Comparison of ENCODE assay signal across 8 cellular contexts in the genomic region with DNA sequence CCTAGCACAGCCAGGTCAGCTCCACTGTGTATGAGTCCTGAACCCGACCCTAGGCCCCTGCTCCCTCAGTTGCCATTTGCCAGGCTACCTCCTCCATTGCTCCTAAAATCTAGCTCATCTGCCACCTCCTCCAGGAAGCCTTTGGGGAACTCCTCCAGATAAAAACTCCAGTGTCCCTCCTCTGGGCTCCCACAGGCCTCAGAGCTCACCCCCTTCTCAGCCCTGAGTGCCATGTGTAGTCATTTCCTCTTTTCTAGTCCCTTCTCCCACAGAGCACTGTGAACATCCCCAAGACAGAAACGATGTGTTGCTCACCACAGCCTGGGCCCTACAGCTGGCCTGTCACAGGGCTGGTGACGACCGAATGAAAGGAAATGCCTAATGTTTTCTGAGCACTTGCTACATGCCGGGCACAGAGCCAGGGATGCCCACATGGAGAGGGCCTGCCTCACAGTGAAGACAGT.
DNase-seq lines count a peak whose midpoint lies in the region; ATAC-seq and TF ChIP-seq lines count a peak whose summit lies in the region.

No MANE protein-coding gene starts in this region.

- H2BK12ac ChIP-seq in mesenchymal stem cell (ENCODE audit: low read length in 2 of 2): no peak overlapping the region

- TF ChIP-seq POLR2A in adrenal gland (IDR thresholded peaks at IDR 0.05): peak in 1 of 2 donors; percentile 20

- H2BK5ac ChIP-seq in mesenchymal stem cell (ENCODE audit: low read depth, low read length, poor library complexity, severe bottlenecking): no peak overlapping the region

- H3K4ac ChIP-seq in mesenchymal stem cell (ENCODE audit: low read depth in 1 of 2, low read length in 2 of 2): no peak overlapping the region

- no peaks in the 10 kb centered on the region for H3K27me3 ChIP-seq in adrenal gland
- peaks cover 0 to 34% of the 10 kb centered on the region in 2 experiments for H3K27me3 ChIP-seq in mesenchymal stem cell (ENCODE audit: control insufficient read depth in 1 of 2, insufficient read depth in 1 of 2, low read length in 2 of 2)

- peaks cover 12% of the 10 kb centered on the region for H3K27me3 Mint-ChIP-seq in MCF 10A (ENCODE audit: insufficient read depth, unreplicated experiment)

- ATAC-seq in GM18861 (IDR thresholded peaks at IDR 0.05; ENCODE audit: unreplicated experiment) (peak; percentile 35), HG02884 (IDR thresholded peaks at IDR 0.05; ENCODE audit: unreplicated experiment) (peak; percentile 33)

- no peak overlapping the region for H3K14ac ChIP-seq in mesenchymal stem cell (ENCODE audit: low read length in 2 of 2)

- H3K36me3 ChIP-seq in adrenal gland (replicated peaks in 1 of 2): no peaks in the 10 kb centered on the region
- H3K36me3 ChIP-seq in mesenchymal stem cell (ENCODE audit: control insufficient read depth in 1 of 2, insufficient read depth in 2 of 2, low read depth in 1 of 2, low read length in 2 of 2): peaks cover 0 to 16% of the 10 kb centered on the region in 2 experiments

- 28 to 50% (median 44%) methylated on average over 4 to 5 of the region's 5 CpGs for WGBS in adrenal gland, 4 donors
- 57% methylated on average over 5 of the region's 5 CpGs for WGBS in mesenchymal stem cell

- no peak overlapping the region for H3K9ac ChIP-seq in mesenchymal stem cell (ENCODE audit: low read length)

- POLR2A ChIA-PET in MCF 10A (lab: Yijun Ruan, JAX): no interaction called here

- H3K4me1 ChIP-seq in adrenal gland (replicated peaks in 1 of 2): peaks cover 38 to 76% of the 10 kb centered on the region in 2 donors
- peaks cover 39% of the 10 kb centered on the region for H3K4me1 ChIP-seq in mesenchymal stem cell (ENCODE audit: control insufficient read depth, insufficient read depth, low read depth, low read length)

- H3K36me3 Mint-ChIP-seq in MCF 10A (ENCODE audit: insufficient read depth, unreplicated experiment): no peaks in the 10 kb centered on the region

- DNase-seq in OCI-M1 (lab: John Stamatoyannopoulos, UW) (peak; percentile 86), adrenal gland (peak; percentile 71 to 92 (median 88)), mesenchymal stem cell (peak; percentile 67), NCI-H1417 (lab: John Stamatoyannopoulos, UW) (no peak), MCF 10A (ENCODE audit: unreplicated experiment) (no peak), NCI-H2196 (lab: John Stamatoyannopoulos, UW; ENCODE audit: unreplicated experiment) (no peak)

- no peak overlapping the region for H2BK120ac ChIP-seq in mesenchymal stem cell (ENCODE audit: low read depth, low read length)

- TF ChIP-seq CTCF in adrenal gland (IDR thresholded peaks at IDR 0.05) (no peak), MCF 10A (IDR thresholded peaks at IDR 0.05; ENCODE audit: unreplicated experiment) (no peak)

- H4K91ac ChIP-seq in mesenchymal stem cell (ENCODE audit: low read length): no peak overlapping the region

- no peaks in the 10 kb centered on the region for H3K9me3 Mint-ChIP-seq in MCF 10A (ENCODE audit: unreplicated experiment)

- CTCF ChIA-PET in MCF 10A (lab: Yijun Ruan, JAX): interaction anchor here (0.6 kb wide), 3 partner anchors 73 to 264 kb away, joined by 3 read pairs; no protein-coding TSS in a partner anchor

- no peak overlapping the region for H3K4me3 Mint-ChIP-seq in MCF 10A (ENCODE audit: unreplicated experiment)

- H3K4me1 Mint-ChIP-seq in MCF 10A (ENCODE audit: insufficient read depth, unreplicated experiment): no peaks in the 10 kb centered on the region

- H2AK5ac ChIP-seq in mesenchymal stem cell (ENCODE audit: low read length, severe bottlenecking): no peak overlapping the region

- H3K9me3 ChIP-seq in adrenal gland (replicated peaks in 1 of 3) (no peaks in the 10 kb centered on the region), mesenchymal stem cell (ENCODE audit: control insufficient read depth, low read length) (no peaks in the 10 kb centered on the region)

- no peak overlapping the region for H2AFZ ChIP-seq in mesenchymal stem cell (ENCODE audit: low read depth, low read length)

- H3K4me3 ChIP-seq in adrenal gland (no peak overlapping the region), mesenchymal stem cell (ENCODE audit: insufficient read depth in 1 of 2, low read depth in 1 of 2, low read length in 2 of 2) (no peak overlapping the region)

- peak overlapping the region in 1 of 2 experiments; percentile 81 for H3K23ac ChIP-seq in mesenchymal stem cell (ENCODE audit: low read length in 2 of 2)

- intact Hi-C loops in adrenal gland (cut with DNase I) (no loop called here), MCF 10A (cut with micrococcal nuclease) (no loop called here)

- H4K8ac ChIP-seq in mesenchymal stem cell (ENCODE audit: low read length): peak overlapping the region; percentile 56

- peaks cover 33% of the 10 kb centered on the region for H3K79me1 ChIP-seq in mesenchymal stem cell (replicated peaks; ENCODE audit: low read length, poor library complexity, severe bottlenecking)

- peak overlapping the region; percentile 12 to 97 (median 73) for H3K27ac ChIP-seq in adrenal gland
- H3K27ac ChIP-seq in mesenchymal stem cell (ENCODE audit: low read length, poor library complexity, severe bottlenecking): no peak overlapping the region

- no TSS peak for BruUV-seq in MCF 10A (replicated peaks; lab: Mats Ljungman, UMichigan)

- no peak overlapping the region for H3K4me2 ChIP-seq in mesenchymal stem cell (ENCODE audit: low read length, poor library complexity, severe bottlenecking)

- H3K27ac Mint-ChIP-seq in MCF 10A (ENCODE audit: low read depth, unreplicated experiment): no peak overlapping the region

- H2BK15ac ChIP-seq in mesenchymal stem cell (ENCODE audit: low read depth, poor library complexity, severe bottlenecking): no peak overlapping the region

- peak overlapping the region; percentile 21 to 40 for H3K18ac ChIP-seq in mesenchymal stem cell (ENCODE audit: low read depth in 1 of 2, low read length in 2 of 2)

Comparison
In these comparisons a context has a peak if more than half of its experiments do, and no peak if none do; other contexts are left out.
1. DNase-seq: peak in OCI-M1 (single experiment), adrenal gland (7 of 7) and mesenchymal stem cell (single experiment); none in NCI-H1417 (0 of 3), MCF 10A (single experiment) and NCI-H2196 (single experiment).